In the genomic region with DNA sequence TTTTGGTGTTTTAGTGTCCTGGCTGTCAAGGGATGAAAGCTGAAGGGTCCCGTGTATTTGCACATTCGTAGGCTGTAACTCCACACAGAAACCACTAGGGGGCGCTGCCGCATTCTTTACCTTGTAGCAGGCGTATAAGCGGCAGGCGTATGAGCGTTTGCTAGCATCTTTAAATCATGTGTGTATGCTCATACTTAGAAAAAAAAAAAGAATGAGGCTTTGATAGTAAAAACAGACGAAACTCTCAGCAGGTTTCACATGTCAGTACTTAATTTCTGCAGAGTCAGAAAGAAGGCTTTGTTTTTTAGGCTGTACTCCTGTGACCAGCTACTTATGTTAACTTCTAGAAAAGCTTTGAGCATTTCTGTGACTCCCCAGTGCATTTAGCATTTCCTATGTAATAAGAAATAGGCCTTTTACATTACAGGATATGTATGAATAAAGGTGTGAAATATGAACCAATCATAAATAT, we compare ENCODE assay signal across 8 cellular contexts.
DNase-seq lines count a peak whose midpoint lies in the region; ATAC-seq, FAIRE-seq and TF ChIP-seq lines count a peak whose summit lies in the region.

No MANE protein-coding gene starts in this region.

- H4K20me1 ChIP-seq in OCI-LY3 (ENCODE audit: insufficient read depth, low read length) (no peaks in the 10 kb centered on the region), fibroblast of lung (ENCODE audit: control insufficient read depth, extremely low read depth, insufficient read depth, low read length) (no peaks in the 10 kb centered on the region)

- H3K9me3 Mint-ChIP-seq in nephron progenitor cell, result no peaks in the 10 kb centered on the region

- H3K27me3 ChIP-seq in OCI-LY3 (ENCODE audit: low read depth, low read length) (peaks cover 15% of the 10 kb centered on the region; the same call in 1 of the 2 replicates), fibroblast of lung (ENCODE audit: control insufficient read depth, insufficient read depth, low read length) (no peaks in the 10 kb centered on the region)

- H3K4me2 ChIP-seq in OCI-LY3 (ENCODE audit: low read length), result no peak overlapping the region
- H3K4me2 ChIP-seq in fibroblast of lung (ENCODE audit: extremely low read depth, insufficient read depth, low read length), result no peak overlapping the region

- TF ChIP-seq CTCF in OCI-LY3 (IDR thresholded peaks at IDR 0.05; ENCODE audit: low read depth, low read length) (peak; percentile 93), fibroblast of lung (conservative IDR thresholded peaks at IDR 0.05 in 1 of 2, IDR thresholded peaks at IDR 0.05 in 1 of 2; ENCODE audit: low read depth in 1 of 2, low read length in 2 of 2) (peak; percentile 90 to 98), nephron progenitor cell (IDR thresholded peaks at IDR 0.05) (peak; percentile 93)

- H3K79me2 ChIP-seq in OCI-LY3 (ENCODE audit: low read length), result no peaks in the 10 kb centered on the region
- no peaks in the 10 kb centered on the region for H3K79me2 ChIP-seq in fibroblast of lung (ENCODE audit: control insufficient read depth, insufficient read depth, low read length)

- H3K4me1 Mint-ChIP-seq in nephron progenitor cell, result peaks cover 15% of the 10 kb centered on the region

- no peak overlapping the region for H3K4me3 Mint-ChIP-seq in nephron progenitor cell

- peak; percentile 96 for ATAC-seq in GM21526 (IDR thresholded peaks at IDR 0.05; ENCODE audit: low FRiP score, unreplicated experiment)
- ATAC-seq in stimulated activated naive CD8-positive, alpha-beta T cell treated with anti-CD3 and anti-CD28 coated beads, Interleukin-15, Interleukin-2, amounts not matched to agents 100 U/mL and 50 U/mL, for 24 hours, result peak; percentile 75

- no peaks in the 10 kb centered on the region for H3K4me1 ChIP-seq in OCI-LY3 (ENCODE audit: low read length)
- peaks cover 3% of the 10 kb centered on the region for H3K4me1 ChIP-seq in fibroblast of lung (ENCODE audit: control insufficient read depth, extremely low read depth, insufficient read depth, low read length)

- H3K4me3 ChIP-seq in OCI-LY3 (ENCODE audit: low read length) (no peak overlapping the region), fibroblast of lung (replicated peaks in 1 of 4; ENCODE audit: control extremely low read depth in 1 of 4, insufficient read depth in 1 of 4, low read depth in 3 of 4, low read length in 4 of 4) (no peak overlapping the region)

- H3K27ac Mint-ChIP-seq in nephron progenitor cell, result no peak overlapping the region

- peak; percentile 86 for DNase-seq in DMS53 (lab: John Stamatoyannopoulos, UW)
- peak; percentile 33 for DNase-seq in HTR-8/SVneo (ENCODE audit: insufficient read length, low spot score)
- DNase-seq in activated T-cell treated with anti-CD3 and anti-CD28 coated beads for 48 hours (ENCODE audit: low read depth), result peak; percentile 55
- peak; percentile 72 to 89 for DNase-seq in fibroblast of lung (ENCODE audit: low read depth in 2 of 2)
- DNase-seq in nephron progenitor cell, result peak; percentile 87
- peak; percentile 71 for DNase-seq in stimulated activated naive CD8-positive, alpha-beta T cell treated with anti-CD3 and anti-CD28 coated beads, Interleukin-15, Interleukin-2, amounts not matched to agents 100 U/mL and 50 U/mL, for 24 hours

- H3K9me3 ChIP-seq in OCI-LY3 (ENCODE audit: insufficient read depth, low read length) (no peaks in the 10 kb centered on the region), fibroblast of lung (ENCODE audit: control insufficient read depth, insufficient read depth, low read depth, low read length) (no peaks in the 10 kb centered on the region)

- H2AFZ ChIP-seq in OCI-LY3 (ENCODE audit: low read depth, low read length), result no peak overlapping the region
- no peak overlapping the region for H2AFZ ChIP-seq in fibroblast of lung (ENCODE audit: low read length)

- H3K36me3 ChIP-seq in OCI-LY3 (replicated peaks; ENCODE audit: low read depth, low read length), result no peaks in the 10 kb centered on the region
- H3K36me3 ChIP-seq in fibroblast of lung (ENCODE audit: control insufficient read depth, insufficient read depth, low read length), result no peaks in the 10 kb centered on the region

- H3K27me3 Mint-ChIP-seq in nephron progenitor cell (ENCODE audit: low read depth, poor library complexity), result peaks cover 4% of the 10 kb centered on the region

- H3K9ac ChIP-seq in OCI-LY3 (ENCODE audit: low read length) (no peak overlapping the region), fibroblast of lung (ENCODE audit: insufficient read depth, low read length) (no peak overlapping the region)

- FAIRE-seq in HTR-8/SVneo (lab: Jason Lieb, UNC), result no peak

- H3K36me3 Mint-ChIP-seq in nephron progenitor cell (ENCODE audit: low read depth), result no peaks in the 10 kb centered on the region

- H3K27ac ChIP-seq in OCI-LY3 (ENCODE audit: low read length) (no peak overlapping the region), fibroblast of lung (ENCODE audit: insufficient read depth, low read length) (no peak overlapping the region)

Comparison
In these comparisons a context has a peak if more than half of its experiments do, and no peak if none do; other contexts are left out.
1. DNase-seq: peak in every context shown above with its lines; median percentile 87 in nephron progenitor cell; 86 in DMS53; 80 in fibroblast of lung; 71 in stimulated activated naive CD8-positive, alpha-beta T cell treated with anti-CD3 and anti-CD28 coated beads, Interleukin-15, Interleukin-2, amounts not matched to agents 100 U/mL and 50 U/mL, for 24 hours; 55 in activated T-cell treated with anti-CD3 and anti-CD28 coated beads for 48 hours; 33 in HTR-8/SVneo.